Comparison of ENCODE assay signal across 9 cellular contexts in the genomic region with DNA sequence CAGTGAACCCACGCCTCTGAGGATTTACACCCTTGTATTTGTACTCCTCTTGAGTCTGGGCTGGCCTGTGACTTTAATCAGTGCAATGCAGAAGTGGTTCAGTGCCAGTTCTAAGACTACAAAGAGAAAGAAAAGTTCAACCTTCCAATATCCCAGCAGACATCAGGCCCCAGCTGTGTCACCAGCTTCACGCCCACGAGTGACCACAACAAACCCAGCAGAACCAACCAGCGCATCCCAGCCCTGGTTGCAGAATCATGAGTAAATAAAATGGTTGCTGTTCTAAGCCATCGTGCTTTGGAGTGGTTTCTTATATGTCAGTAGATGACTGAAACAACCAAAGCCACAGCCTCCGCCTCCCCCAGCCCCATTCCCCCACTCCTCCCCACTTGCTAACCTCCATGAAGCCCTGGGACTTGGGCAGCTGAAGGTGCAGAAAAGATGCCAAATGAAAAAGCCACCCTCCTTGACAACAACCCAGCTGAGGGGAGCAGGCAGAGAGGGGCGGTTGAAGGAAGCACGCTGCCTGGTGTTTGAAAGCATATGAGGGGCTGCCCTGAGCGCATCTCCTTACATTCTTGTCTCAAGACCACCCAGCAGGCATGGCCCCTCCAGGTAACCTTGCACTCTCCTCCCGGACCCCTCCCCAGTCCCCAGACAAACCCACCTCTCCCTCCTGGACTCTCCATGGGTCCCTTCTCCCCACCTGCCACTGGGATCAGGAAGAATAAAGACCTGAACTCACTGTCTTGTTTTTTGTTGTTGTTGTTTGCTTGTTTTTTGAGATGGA. TPM values are rescaled to one million over a fixed set of nuclear protein-coding genes. Genes with fewer than 3 reads are reported as not detected.
DNase-seq lines count a peak whose midpoint lies in the region; ATAC-seq, FAIRE-seq and TF ChIP-seq lines count a peak whose summit lies in the region.
"Had no signal": no experiment of that assay in that cellular context is flagged by ENCODE, and none has a peak within 500 bp of the region (broad histone marks: within the 10 kb centered on the region; RNA-seq: fewer than 3 reads in every experiment).

No MANE protein-coding gene starts in this region.

- POLR2A ChIA-PET in GM10248 (lab: Yijun Ruan, JAX) = interaction anchor here (0.7 kb wide), 1 partner anchor 82 kb away, joined by 11 read pairs; no protein-coding TSS in a partner anchor

- CTCF ChIA-PET in GM10248 (lab: Yijun Ruan, JAX) = interaction anchor here (5.7 to 7.6 kb wide), 2 partner anchors 70 to 115 kb away, joined by 46 to 75 read pairs; no protein-coding TSS in a partner anchor

- no peak overlapping the region for H3K4me3 ChIP-seq in fibroblast of mammary gland (ENCODE audit: control insufficient read depth, low read depth, low read length)
- no peak overlapping the region for H3K4me3 ChIP-seq in mucosa of descending colon

- FAIRE-seq in GM12892 (lab: Jason Lieb, UNC) = no peak

- H3K36me3 ChIP-seq in mucosa of descending colon (ENCODE audit: low read depth) = no peaks in the 10 kb centered on the region

- intact Hi-C loops in mucosa of descending colon (cut with DNase I, micrococcal nuclease) = no loop called here

- ATAC-seq in mucosa of descending colon (no peak), HG03521 (IDR thresholded peaks at IDR 0.05; ENCODE audit: unreplicated experiment) (no peak)

- no peaks in the 10 kb centered on the region for H3K9me3 ChIP-seq in mucosa of descending colon

- H3K4me1 ChIP-seq in mucosa of descending colon (ENCODE audit: low read depth) = peaks cover 6% of the 10 kb centered on the region

- peak; percentile 12 for DNase-seq in GM10248 (ENCODE audit: extremely low spot score)
- peak in 2 of 3 experiments; percentile 49 to 50 for DNase-seq in activated CD8-positive, alpha-beta memory T cell treated with anti-CD3 and anti-CD28 coated beads for 48 hours (ENCODE audit: low read depth in 2 of 3, low spot score in 2 of 3)
- DNase-seq in fibroblast of mammary gland (ENCODE audit: low read depth) = peak; percentile 80
- peak; percentile 54 to 81 (median 72) for DNase-seq in stimulated activated CD4-positive, alpha-beta T cell treated with anti-CD3 and anti-CD28 coated beads, TNF-alpha, amount 100 ng/mL, for 48 hours (ENCODE audit: low read depth in 3 of 3)
- DNase-seq in GM12892 (ENCODE audit: insufficient read length) = no peak
- no peak for DNase-seq in mucosa of descending colon
- no peak for DNase-seq in NCI-H524 treated with DMSO at 0.1 percent for 48 hours (lab: John Stamatoyannopoulos, UW)
- DNase-seq: NCI-H2029 had no signal

- TF ChIP-seq POLR2A in GM12892 (IDR thresholded peaks at IDR 0.05; ENCODE audit: low read depth, low read length) = no peak

- TF ChIP-seq CTCF in GM10248 (IDR thresholded peaks at IDR 0.05; ENCODE audit: control extremely low read depth, extremely low read depth, low read depth, missing control alignments) (no peak), fibroblast of mammary gland (conservative IDR thresholded peaks at IDR 0.05; ENCODE audit: control insufficient read depth, insufficient read depth, low read depth, low read length) (no peak), mucosa of descending colon (IDR thresholded peaks at IDR 0.05) (no peak)

RNA-seq across cellular contexts. Expression of gene TSKU, which starts 20.9 kb away (rescaled TPM):
- 0.40 TPM for polyA plus RNA-seq in GM12892 (2012; ENCODE audit: missing spikeins)
- 10 to 100 TPM; 21.5 to 42.9 (median 41.8) TPM for total RNA-seq in mucosa of descending colon

RNA-seq across cellular contexts. Expression of gene ACER3, which starts 56.7 kb away (rescaled TPM):
- polyA plus RNA-seq in GM12892 (2012; ENCODE audit: missing spikeins) = 4.8 TPM
- 10 to 100 TPM; 32.3 to 45.7 (median 39.2) TPM for total RNA-seq in mucosa of descending colon

Comparison
In these comparisons a context has a peak if more than half of its experiments do, and no peak if none do; other contexts are left out.
1. DNase-seq: peak in GM10248 (single experiment), activated CD8-positive, alpha-beta memory T cell treated with anti-CD3 and anti-CD28 coated beads for 48 hours (2 of 3), fibroblast of mammary gland (single experiment) and stimulated activated CD4-positive, alpha-beta T cell treated with anti-CD3 and anti-CD28 coated beads, TNF-alpha, amount 100 ng/mL, for 48 hours (3 of 3); none in GM12892 (single experiment), mucosa of descending colon (0 of 3) and NCI-H524 treated with DMSO at 0.1 percent for 48 hours (single experiment).